ENCODE assay signal across 13 cellular contexts in genomic region chr6:76774750-76775396, GRCh38.
DNase-seq lines count a peak whose midpoint lies in the region; ATAC-seq and TF ChIP-seq lines count a peak whose summit lies in the region.
"Had no signal": no experiment of that assay in that cellular context is flagged by ENCODE, and none has a peak within 500 bp of the region (broad histone marks: within the 10 kb centered on the region; RNA-seq: fewer than 3 reads in every experiment).

No MANE protein-coding gene starts in this region.

- no peaks in the 10 kb centered on the region for H3K27me3 ChIP-seq in MG63
- no peaks in the 10 kb centered on the region for H3K27me3 ChIP-seq in right cardiac atrium (ENCODE audit: control insufficient read depth, insufficient read depth)
- H3K27me3 ChIP-seq: BLaER1 had no signal

- H3K36me3 Mint-ChIP-seq in WTC11 (peaks cover 6% of the 10 kb centered on the region; the same call in 1 of the 2 replicates), progenitor cell of endocrine pancreas (ENCODE audit: insufficient read depth) (no peaks in the 10 kb centered on the region)

- 0 out of 2 replicates have a peak, but pooled peaks cover 5% of the 10 kb centered on the region for H3K4me1 Mint-ChIP-seq in WTC11
- H3K4me1 Mint-ChIP-seq in progenitor cell of endocrine pancreas (ENCODE audit: low read depth) = peaks cover 21% of the 10 kb centered on the region

- H3K27me3 Mint-ChIP-seq in WTC11 (ENCODE audit: low read depth) (no peaks in the 10 kb centered on the region), progenitor cell of endocrine pancreas (no peaks in the 10 kb centered on the region)

- H3K9me3 ChIP-seq in MG63 (no peaks in the 10 kb centered on the region), right cardiac atrium (ENCODE audit: control insufficient read depth, low read length) (no peaks in the 10 kb centered on the region)
- H3K9me3 ChIP-seq: BLaER1 had no signal

- H3K36me3 ChIP-seq in MG63 = no peaks in the 10 kb centered on the region
- H3K36me3 ChIP-seq: BLaER1 had no signal

- ATAC-seq in WTC11 (peak; percentile 30; the same call in 1 of the 2 replicates), right cardiac atrium (peak; percentile 42 to 74), HG02642 (IDR thresholded peaks at IDR 0.05; ENCODE audit: poor library complexity, unreplicated experiment) (no peak), HG02759 (IDR thresholded peaks at IDR 0.05; ENCODE audit: unreplicated experiment) (no peak), GM18909 (IDR thresholded peaks at IDR 0.05; ENCODE audit: poor library complexity, unreplicated experiment) (no peak)

- TF ChIP-seq CTCF in WTC11 (IDR thresholded peaks at IDR 0.05) (no peak), progenitor cell of endocrine pancreas (IDR thresholded peaks at IDR 0.05; ENCODE audit: unreplicated experiment) (no peak)

- DNase-seq in MG63 (peak; percentile 14), WTC11 (ENCODE audit: low spot score) (no peak), right cardiac atrium (peak in 1 of 3 donors; percentile 50), progenitor cell of endocrine pancreas (ENCODE audit: low spot score, unreplicated experiment) (no peak), DMS114 treated with DMSO at 0.1 percent for 48 hours (lab: John Stamatoyannopoulos, UW; ENCODE audit: unreplicated experiment) (no peak)
- DNase-seq: aorta; DMS79 treated with DMSO at 0.1 percent for 48 hours; stimulated activated CD4-positive, alpha-beta T cell treated with anti-CD3 and anti-CD28 coated beads, Interleukin-12 subunit alpha, Interleukin-12 subunit beta, amount 100 ng/mL, for 4 hours had no signal

- 38% methylated on average over 6 of the region's 6 CpGs for WGBS in right cardiac atrium

- 0 out of 2 replicates have a peak, but pooled peaks cover 12% of the 10 kb centered on the region for H3K9me3 Mint-ChIP-seq in WTC11
- H3K9me3 Mint-ChIP-seq in progenitor cell of endocrine pancreas (ENCODE audit: low read depth) = peaks cover 6% of the 10 kb centered on the region

- intact Hi-C loops in right cardiac atrium (cut with DNase I) = no loop called here

- H3K4me1 ChIP-seq in right cardiac atrium (ENCODE audit: control insufficient read depth, insufficient read depth, low read length) = no peaks in the 10 kb centered on the region
- H3K4me1 ChIP-seq: BLaER1 had no signal

- POLR2A ChIA-PET in WTC11 (lab: Charles Lee) = no interaction called here

- no peak overlapping the region for H3K27ac ChIP-seq in right cardiac atrium (ENCODE audit: low read length)
- H3K27ac ChIP-seq: BLaER1, SK-N-MC had no signal

- H3K4me3 Mint-ChIP-seq in WTC11 = no peak overlapping the region
- peak overlapping the region; percentile 7 for H3K4me3 Mint-ChIP-seq in progenitor cell of endocrine pancreas (ENCODE audit: low read depth)

- H3K27ac Mint-ChIP-seq in WTC11 (no peak overlapping the region), progenitor cell of endocrine pancreas (no peak overlapping the region)

- H3K4me3 ChIP-seq in MG63 = no peak overlapping the region
- H3K4me3 ChIP-seq in right cardiac atrium (ENCODE audit: low read length) = no peak overlapping the region
- H3K4me3 ChIP-seq: BLaER1, SK-N-MC had no signal

- CTCF ChIA-PET in WTC11 (lab: Charles Lee) = interaction anchor here (0.9 kb wide), 1 partner anchor 87 kb away, joined by 3 read pairs; no protein-coding TSS in a partner anchor

TF ChIP-seq in WTC11, 78 proteins besides CTCF, POLR2A, EP300 and RAD21:
- TF ChIP-seq CDX4 (CRISPR knock-in tag; IDR thresholded peaks at IDR 0.05; ENCODE audit: borderline replicate concordance) = no peak
- no peak for TF ChIP-seq TEAD1 (CRISPR knock-in tag; IDR thresholded peaks at IDR 0.05)
- TF ChIP-seq JUN (CRISPR knock-in tag; IDR thresholded peaks at IDR 0.05) = no peak
- TF ChIP-seq TEAD4 (CRISPR knock-in tag; IDR thresholded peaks at IDR 0.05) = no peak
- TF ChIP-seq CBFB (CRISPR knock-in tag; IDR thresholded peaks at IDR 0.05; ENCODE audit: low read depth) = no peak
- TF ChIP-seq E2F1 (CRISPR knock-in tag; IDR thresholded peaks at IDR 0.05) = no peak
- no peak for TF ChIP-seq E2F5 (CRISPR knock-in tag; IDR thresholded peaks at IDR 0.05)
TF ChIP-seq in WTC11: peak in this region for 0.

Comparison
In these comparisons a context has a peak if more than half of its experiments do, and no peak if none do; other contexts are left out.
1. ATAC-seq: peak in WTC11 (single experiment) and right cardiac atrium (2 of 2); none in HG02642 (single experiment), HG02759 (single experiment) and GM18909 (single experiment).